ENCODE assay signal across 10 cellular contexts in genomic region chr1:1539310-1540014, GRCh38. TPM values are rescaled to one million over a fixed set of nuclear protein-coding genes. Genes with fewer than 3 reads are reported as not detected.
DNase-seq lines count a peak whose midpoint lies in the region; FAIRE-seq and TF ChIP-seq lines count a peak whose summit lies in the region.
"Had no signal": no experiment of that assay in that cellular context is flagged by ENCODE, and none has a peak within 500 bp of the region (broad histone marks: within the 10 kb centered on the region; RNA-seq: fewer than 3 reads in every experiment).

No MANE protein-coding gene starts in this region.

- H3K27me3 Mint-ChIP-seq in IgD-negative memory B cell (peaks cover 2% of the 10 kb centered on the region), neural crest cell (ENCODE audit: low read depth) (peaks cover 8% of the 10 kb centered on the region)

- CTCF ChIA-PET in RWPE1 (lab: Yijun Ruan, JAX): no interaction called here

- FAIRE-seq in GM12892 (lab: Jason Lieb, UNC): no peak

- H3K4me3 Mint-ChIP-seq in IgD-negative memory B cell (peak overlapping the region in 3 of 4 donors; percentile 17 to 76 (median 62)), neural crest cell (peak overlapping the region; percentile 77)

- POLR2A ChIA-PET in RWPE1 (lab: Yijun Ruan, JAX; ENCODE audit: low non-redundant PET): no interaction called here

- no peaks in the 10 kb centered on the region for H3K36me3 Mint-ChIP-seq in IgD-negative memory B cell
- H3K36me3 Mint-ChIP-seq in neural crest cell (ENCODE audit: low read depth): peaks cover 7% of the 10 kb centered on the region

- H3K27ac Mint-ChIP-seq in IgD-negative memory B cell (no peak overlapping the region), neural crest cell (ENCODE audit: unreplicated experiment) (no peak overlapping the region)

- H3K27ac ChIP-seq in RWPE1: no peak overlapping the region; the same call in 1 of the 2 replicates

- H3K9me3 Mint-ChIP-seq in IgD-negative memory B cell (no peaks in the 10 kb centered on the region), neural crest cell (no peaks in the 10 kb centered on the region)

- peak; percentile 78 for DNase-seq in AG08396 (ENCODE audit: low spot score)
- DNase-seq in epithelial cell of proximal tubule (ENCODE audit: low read depth): no peak
- no peak for DNase-seq in neural crest cell (ENCODE audit: low read depth, low spot score)
- DNase-seq in SKM-1 treated with dmso at 0.1 percent for 144 hours (lab: John Stamatoyannopoulos, UW; ENCODE audit: unreplicated experiment): no peak
- no peak for DNase-seq in stimulated activated CD4-positive, alpha-beta T cell treated with anti-CD3 and anti-CD28 coated beads, Interleukin-4, amount 100 ng/mL, for 24 hours
- no peak for DNase-seq in GM12892 (ENCODE audit: insufficient read length)
- no peak for DNase-seq in RWPE1 (ENCODE audit: low spot score)
- DNase-seq: activated CD4-positive, alpha-beta T cell treated with anti-CD3 and anti-CD28 coated beads for 4 hours; KBM-7 had no signal

- peak overlapping the region; percentile 45 for H3K4me3 ChIP-seq in epithelial cell of proximal tubule (ENCODE audit: low read depth, low read length)

- no peak for TF ChIP-seq POLR2A in GM12892 (IDR thresholded peaks at IDR 0.05; ENCODE audit: low read depth, low read length)

- peaks cover 0 to 3% (median 2%) of the 10 kb centered on the region in 3 donors for H3K4me1 Mint-ChIP-seq in IgD-negative memory B cell
- peaks cover 11% of the 10 kb centered on the region for H3K4me1 Mint-ChIP-seq in neural crest cell

- TF ChIP-seq CTCF in epithelial cell of proximal tubule (conservative IDR thresholded peaks at IDR 0.05; ENCODE audit: low read depth, low read length) (no peak), neural crest cell (conservative IDR thresholded peaks at IDR 0.05) (no peak), RWPE1 (conservative IDR thresholded peaks at IDR 0.05; ENCODE audit: low read depth) (no peak)

RNA-seq across cellular contexts. Expression of gene TMEM240, which starts 1.0 kb away (rescaled TPM):
- polyA plus RNA-seq in IgD-negative memory B cell: not detected
- total RNA-seq in epithelial cell of proximal tubule: 1.6 and 1.7 TPM in 2 replicates
- total RNA-seq in neural crest cell: 13.4 and 16.9 TPM in 2 replicates
- not detected for polyA plus RNA-seq in GM12892 (2012; ENCODE audit: missing spikeins)

RNA-seq across cellular contexts. Expression of gene ATAD3A, which starts 27.5 kb away (rescaled TPM):
- polyA plus RNA-seq in IgD-negative memory B cell: 12.8 TPM
- total RNA-seq in epithelial cell of proximal tubule (52.6 and 110 TPM in 2 replicates), neural crest cell (54.4 and 58.0 TPM in 2 replicates)
- polyA plus RNA-seq in GM12892 (2012; ENCODE audit: missing spikeins): 8.9 TPM

RNA-seq across cellular contexts. Expression of gene SSU72, which starts 35.2 kb away (rescaled TPM):
- 176 TPM for polyA plus RNA-seq in IgD-negative memory B cell
- total RNA-seq in epithelial cell of proximal tubule: 136 and 147 TPM in 2 replicates
- total RNA-seq in neural crest cell: 132 and 134 TPM in 2 replicates
- polyA plus RNA-seq in GM12892 (2012; ENCODE audit: missing spikeins): 84.2 TPM
